5 cellular contexts compared by ENCODE assay signal in genomic region chr1:157483635-157484034, GRCh38.
"Had no signal": no experiment of that assay in that cellular context is flagged by ENCODE, and none has a peak within 500 bp of the region (broad histone marks: within the 10 kb centered on the region; RNA-seq: fewer than 3 reads in every experiment).

No MANE protein-coding gene starts in this region.

- H3K27ac ChIP-seq: HL-60 had no signal

- H3K4me3 ChIP-seq: K562 had no signal

- DNase-seq: IMR-90, KBM-7, KG1 had no signal
